Comparison of ENCODE assay signal across 8 cellular contexts in genomic region chr20:43590036-43590391, GRCh38. TPM values are rescaled to one million over a fixed set of nuclear protein-coding genes. Genes with fewer than 3 reads are reported as not detected.
A peak's percentile ranks its signal among the peaks of the same experiment; 100 is the strongest.
DNase-seq lines count a peak whose midpoint lies in the region; ATAC-seq and TF ChIP-seq lines count a peak whose summit lies in the region.

No MANE protein-coding gene starts in this region.

- H3K79me2 ChIP-seq in PC-9 (ENCODE audit: low read depth), result peaks cover 27% of the 10 kb centered on the region

- DNase-seq in activated T-cell treated with anti-CD3 and anti-CD28 coated beads, Interleukin-2, amount 50 U/mL, for 4 hours, result no peak
- DNase-seq in activated T-cell treated with anti-CD3 and anti-CD28 coated beads for 4 hours (no peak), PC-9 (no peak), dermis blood vessel endothelial cell (peak; percentile 29), mucosa of descending colon (peak in 2 of 3 donors; percentile 40 to 45), uterus (peak; percentile 16 to 22)

- TF ChIP-seq CTCF in PC-9 (conservative IDR thresholded peaks at IDR 0.05) (no peak), mucosa of descending colon (IDR thresholded peaks at IDR 0.05) (no peak), uterus (IDR thresholded peaks at IDR 0.05) (no peak)

- H3K4me1 ChIP-seq in PC-9 (replicated peaks; ENCODE audit: insufficient read depth), result peaks cover 22% of the 10 kb centered on the region
- peaks cover 12% of the 10 kb centered on the region for H3K4me1 ChIP-seq in mucosa of descending colon (ENCODE audit: low read depth)
- peaks cover 0 to 4% of the 10 kb centered on the region in 2 donors for H3K4me1 ChIP-seq in uterus

- H3K36me3 Mint-ChIP-seq in activated T-cell treated with anti-CD3 and anti-CD28 coated beads, Interleukin-2, amount 50 U/mL, for 4 hours (ENCODE audit: insufficient read depth), result peaks cover 7% of the 10 kb centered on the region

- no peaks in the 10 kb centered on the region for H3K9me2 ChIP-seq in PC-9 (ENCODE audit: insufficient read depth)

- POLR2A ChIA-PET in PC-9 (lab: Charles Lee; ENCODE audit: unreplicated experiment), result interaction anchor here (0.6 kb wide), 1 partner anchor 48 kb away, joined by 3 read pairs; no protein-coding TSS in a partner anchor

- no peak for ATAC-seq in activated T-cell treated with anti-CD3 and anti-CD28 coated beads, Interleukin-2, amount 50 U/mL, for 4 hours
- ATAC-seq in mucosa of descending colon (peak; percentile 4), esophagus mucosa (no peak), HG02840 (IDR thresholded peaks at IDR 0.05; ENCODE audit: low FRiP score, unreplicated experiment) (no peak)

- H3K36me3 ChIP-seq in PC-9 (ENCODE audit: low read depth) (0 out of 2 replicates have a peak, but pooled peaks cover 4% of the 10 kb centered on the region), mucosa of descending colon (ENCODE audit: low read depth) (no peaks in the 10 kb centered on the region), uterus (no peaks in the 10 kb centered on the region)

- H3K4me3 ChIP-seq in PC-9 (peak overlapping the region; percentile 81), mucosa of descending colon (no peak overlapping the region), uterus (peak overlapping the region; percentile 76 to 98)

- H3K4me1 Mint-ChIP-seq in activated T-cell treated with anti-CD3 and anti-CD28 coated beads, Interleukin-2, amount 50 U/mL, for 4 hours (ENCODE audit: low read depth), result peaks cover 16% of the 10 kb centered on the region

- intact Hi-C loops in PC-9 (cut with micrococcal nuclease; ENCODE audit: unreplicated experiment) (loop anchor here (5.0 kb wide), 1 partner anchor 133 kb away; the partner anchor contains the start of gene SRSF6), mucosa of descending colon (cut with DNase I, micrococcal nuclease) (no loop called here), uterus (cut with DNase I; ENCODE audit: low total_unique reads) (no loop called here)

- H2AFZ ChIP-seq in PC-9, result peak overlapping the region; percentile 89

- H3K27ac ChIP-seq in PC-9, result no peak overlapping the region
- peak overlapping the region; percentile 78 to 88 for H3K27ac ChIP-seq in uterus

- peak overlapping the region; percentile 92 for H3K4me2 ChIP-seq in PC-9

- H3K27me3 ChIP-seq in PC-9 (ENCODE audit: insufficient read depth, low read depth) (no peaks in the 10 kb centered on the region), uterus (no peaks in the 10 kb centered on the region)

- H3K9me3 ChIP-seq in PC-9 (ENCODE audit: insufficient read depth, low read depth), result no peaks in the 10 kb centered on the region
- H3K9me3 ChIP-seq in mucosa of descending colon, result no peaks in the 10 kb centered on the region
- no peaks in the 10 kb centered on the region for H3K9me3 ChIP-seq in uterus

- no peaks in the 10 kb centered on the region for H3K27me3 Mint-ChIP-seq in activated T-cell treated with anti-CD3 and anti-CD28 coated beads, Interleukin-2, amount 50 U/mL, for 4 hours (ENCODE audit: low read depth)

- CTCF ChIA-PET in PC-9 (lab: Charles Lee), result interaction anchor here (1.6 kb wide), 1 partner anchor 52 kb away, joined by 5 read pairs; no protein-coding TSS in a partner anchor

- H3K4me3 Mint-ChIP-seq in activated T-cell treated with anti-CD3 and anti-CD28 coated beads, Interleukin-2, amount 50 U/mL, for 4 hours, result peak overlapping the region; percentile 91

- H3F3A ChIP-seq in PC-9 (ENCODE audit: insufficient read depth, low read depth), result no peaks in the 10 kb centered on the region

- no TSS peak for BruUV-seq in PC-9 (replicated peaks; lab: Mats Ljungman, UMichigan)

- no peaks in the 10 kb centered on the region for H3K9me3 Mint-ChIP-seq in activated T-cell treated with anti-CD3 and anti-CD28 coated beads, Interleukin-2, amount 50 U/mL, for 4 hours

- no peaks in the 10 kb centered on the region for H4K20me1 ChIP-seq in PC-9 (ENCODE audit: insufficient read depth)

- no peak for TF ChIP-seq POLR2A in uterus (IDR thresholded peaks at IDR 0.05)

RNA-seq across cellular contexts. Expression of gene IFT52, which starts 0.7 kb away (rescaled TPM):
- total RNA-seq in activated T-cell treated with anti-CD3 and anti-CD28 coated beads, Interleukin-2, amount 50 U/mL, for 4 hours, result 10 to 100 TPM; 13.5 to 16.1 (median 14.2) TPM
- total RNA-seq in PC-9 (2021), result 43.2 and 46.4 TPM in 2 replicates
- 23.0 and 24.3 TPM in 2 replicates for total RNA-seq in dermis blood vessel endothelial cell
- total RNA-seq in mucosa of descending colon, result 10 to 100 TPM; 19.5 to 24.1 (median 22.8) TPM
- total RNA-seq in uterus, result 10 to 100 TPM; 39.1 to 64.0 (median 43.0) TPM
- total RNA-seq in esophagus mucosa, result 15.3 TPM

RNA-seq across cellular contexts. Expression of gene SGK2, which starts 31.2 kb away (rescaled TPM):
- total RNA-seq in activated T-cell treated with anti-CD3 and anti-CD28 coated beads, Interleukin-2, amount 50 U/mL, for 4 hours, result under 1 TPM in 2 of 3 donors, not detected in 1; 0.18 to 0.32 TPM
- total RNA-seq in PC-9 (2021), result 3.1 and 3.7 TPM in 2 replicates
- 0.23 and 0.34 TPM in 2 replicates for total RNA-seq in dermis blood vessel endothelial cell
- 100 to 1,000 TPM in 2 of 3 donors, 10 to 100 TPM in 1; 60.4 to 207 (median 125) TPM for total RNA-seq in mucosa of descending colon
- 1 to 10 TPM in 2 of 4 donors, under 1 TPM in 1, not detected in 1; 0.77 to 5.9 (median 2.4) TPM for total RNA-seq in uterus
- 0.36 TPM for total RNA-seq in esophagus mucosa

Comparison
In these comparisons a context has a peak if more than half of its experiments do, and no peak if none do; other contexts are left out.
1. DNase-seq: peak in dermis blood vessel endothelial cell (single experiment), mucosa of descending colon (2 of 3) and uterus (2 of 2); none in activated T-cell treated with anti-CD3 and anti-CD28 coated beads, Interleukin-2, amount 50 U/mL, for 4 hours (single experiment), activated T-cell treated with anti-CD3 and anti-CD28 coated beads for 4 hours (single experiment) and PC-9 (0 of 2).
2. RNA of gene SGK2, which starts 31.2 kb away (total RNA-seq): 60.4 to 207 TPM in mucosa of descending colon; 3.1 to 3.7 TPM in PC-9, 0.77 to 5.9 TPM in uterus, 0.36 TPM in esophagus mucosa (single experiment), 0.23 to 0.34 TPM in dermis blood vessel endothelial cell and 0.18 to 0.32 TPM in activated T-cell treated with anti-CD3 and anti-CD28 coated beads, Interleukin-2, amount 50 U/mL, for 4 hours; every median in the first group is over 4 times any median in the second.